ENCODE assay signal across 18 cellular contexts in genomic region chr10:48805848-48806247, GRCh38.
DNase-seq lines count a peak whose midpoint lies in the region; ATAC-seq, FAIRE-seq and TF ChIP-seq lines count a peak whose summit lies in the region.
"Had no signal": no experiment of that assay in that cellular context is flagged by ENCODE, and none has a peak within 500 bp of the region (broad histone marks: within the 10 kb centered on the region; RNA-seq: fewer than 3 reads in every experiment).

No MANE protein-coding gene starts in this region.

- peaks cover 0 to 14% (median 4%) of the 10 kb centered on the region in 11 experiments; a peak in 16 of 22 replicates for H3K9me3 ChIP-seq in BLaER1 treated with 17β-estradiol and CSF1 and Interleukin-3, amounts not matched to agents 10 nM and 100 nM (replicated peaks in 1 of 11)
- H3K9me3 ChIP-seq in left lung, result no peaks in the 10 kb centered on the region
- H3K9me3 ChIP-seq: tibial artery had no signal

- no peaks in the 10 kb centered on the region for H3K9me3 Mint-ChIP-seq in activated naive CD8-positive, alpha-beta T cell treated with anti-CD3 and anti-CD28 coated beads, Interleukin-2, amount 10 ng/mL, durations not matched to agents 7 days and 5 days
- H3K9me3 Mint-ChIP-seq in activated T-helper 17 cell treated with anti-CD3 and anti-CD28 coated beads, Interleukin-2, amount 50 U/mL, for 72 hours, result no peaks in the 10 kb centered on the region
- H3K9me3 Mint-ChIP-seq: immature natural killer cell had no signal

- no peaks in the 10 kb centered on the region for H4K20me1 ChIP-seq in BLaER1 treated with 17β-estradiol and CSF1 and Interleukin-3, amounts not matched to agents 10 nM and 100 nM

- H3K9ac ChIP-seq in BLaER1 treated with 17β-estradiol and CSF1 and Interleukin-3, amounts not matched to agents 10 nM and 100 nM, result no peak overlapping the region

- H3K27ac ChIP-seq in BLaER1 treated with 17β-estradiol and CSF1 and Interleukin-3, amounts not matched to agents 10 nM and 100 nM, result no peak overlapping the region
- H3K27ac ChIP-seq in left lung, result no peak overlapping the region
- H3K27ac ChIP-seq: cardiac muscle cell, VCaP had no signal

- no peak for TF ChIP-seq POLR2A in erythroblast (IDR thresholded peaks at IDR 0.05; ENCODE audit: low read length)

- H3K27me3 ChIP-seq in BLaER1 treated with 17β-estradiol and CSF1 and Interleukin-3, amounts not matched to agents 10 nM and 100 nM, result no peaks in the 10 kb centered on the region
- H3K27me3 ChIP-seq in left lung, result no peaks in the 10 kb centered on the region
- H3K27me3 ChIP-seq: cardiac muscle cell, tibial artery had no signal

- peaks cover 65% of the 10 kb centered on the region for H3K4me1 Mint-ChIP-seq in activated naive CD8-positive, alpha-beta T cell treated with anti-CD3 and anti-CD28 coated beads, Interleukin-2, amount 10 ng/mL, durations not matched to agents 7 days and 5 days
- H3K4me1 Mint-ChIP-seq in activated T-helper 17 cell treated with anti-CD3 and anti-CD28 coated beads, Interleukin-2, amount 50 U/mL, for 72 hours, result no peaks in the 10 kb centered on the region

- POLR2A ChIA-PET in activated naive CD8-positive, alpha-beta T cell treated with anti-CD3 and anti-CD28 coated beads, Interleukin-2, amount 10 ng/mL, durations not matched to agents 7 days and 5 days (lab: Charles Lee), result no interaction called here

- no peak for TF ChIP-seq CTCF in left lung (IDR thresholded peaks at IDR 0.05)

- intact Hi-C loops in left lung (cut with DNase I) (no loop called here), sciatic nerve (cut with DNase I) (no loop called here)

- H3K4me1 ChIP-seq in BLaER1 treated with 17β-estradiol and CSF1 and Interleukin-3, amounts not matched to agents 10 nM and 100 nM, result peaks cover 47 to 58% (median 57%) of the 10 kb centered on the region in 10 experiments
- H3K4me1 ChIP-seq in left lung, result peaks cover 4 to 37% of the 10 kb centered on the region in 2 donors

- peak; percentile 41 for ATAC-seq in activated naive CD8-positive, alpha-beta T cell treated with anti-CD3 and anti-CD28 coated beads, Interleukin-2, amount 10 ng/mL, durations not matched to agents 7 days and 5 days (ENCODE audit: low read depth)
- ATAC-seq in left lung (peak; percentile 56), sciatic nerve (peak; percentile 91), GM21528 (IDR thresholded peaks at IDR 0.05; ENCODE audit: low FRiP score, unreplicated experiment) (no peak)
- ATAC-seq in activated T-helper 17 cell treated with anti-CD3 and anti-CD28 coated beads, Interleukin-2, amount 50 U/mL, for 72 hours (replicated peaks), result no peak

- H3K4me3 ChIP-seq in BLaER1 treated with 17β-estradiol and CSF1 and Interleukin-3, amounts not matched to agents 10 nM and 100 nM, result no peak overlapping the region
- no peak overlapping the region for H3K4me3 ChIP-seq in left lung
- H3K4me3 ChIP-seq: cardiac muscle cell, tibial artery had no signal

- peaks cover 3% of the 10 kb centered on the region for H3K36me3 Mint-ChIP-seq in activated naive CD8-positive, alpha-beta T cell treated with anti-CD3 and anti-CD28 coated beads, Interleukin-2, amount 10 ng/mL, durations not matched to agents 7 days and 5 days
- H3K36me3 Mint-ChIP-seq in activated T-helper 17 cell treated with anti-CD3 and anti-CD28 coated beads, Interleukin-2, amount 50 U/mL, for 72 hours (ENCODE audit: low read depth), result no peaks in the 10 kb centered on the region
- H3K36me3 Mint-ChIP-seq: immature natural killer cell had no signal

- no peak for FAIRE-seq in frontal cortex (lab: Jason Lieb, UNC)
- FAIRE-seq: GM18507 had no signal

- no peaks in the 10 kb centered on the region for H3K27me3 Mint-ChIP-seq in activated naive CD8-positive, alpha-beta T cell treated with anti-CD3 and anti-CD28 coated beads, Interleukin-2, amount 10 ng/mL, durations not matched to agents 7 days and 5 days
- H3K27me3 Mint-ChIP-seq in activated T-helper 17 cell treated with anti-CD3 and anti-CD28 coated beads, Interleukin-2, amount 50 U/mL, for 72 hours, result peaks cover 6% of the 10 kb centered on the region

- peak overlapping the region; percentile 83 for H3K27ac Mint-ChIP-seq in activated naive CD8-positive, alpha-beta T cell treated with anti-CD3 and anti-CD28 coated beads, Interleukin-2, amount 10 ng/mL, durations not matched to agents 7 days and 5 days
- H3K27ac Mint-ChIP-seq in activated T-helper 17 cell treated with anti-CD3 and anti-CD28 coated beads, Interleukin-2, amount 50 U/mL, for 72 hours, result no peak overlapping the region
- H3K27ac Mint-ChIP-seq: immature natural killer cell had no signal

- peak overlapping the region; percentile 59 for H3K4me3 Mint-ChIP-seq in activated naive CD8-positive, alpha-beta T cell treated with anti-CD3 and anti-CD28 coated beads, Interleukin-2, amount 10 ng/mL, durations not matched to agents 7 days and 5 days
- H3K4me3 Mint-ChIP-seq in activated T-helper 17 cell treated with anti-CD3 and anti-CD28 coated beads, Interleukin-2, amount 50 U/mL, for 72 hours, result no peak overlapping the region

- H3K36me3 ChIP-seq in BLaER1 treated with 17β-estradiol and CSF1 and Interleukin-3, amounts not matched to agents 10 nM and 100 nM, result peaks cover 0 to 98% (median 53%) of the 10 kb centered on the region in 11 experiments; a peak in 17 of 22 replicates
- H3K36me3 ChIP-seq in left lung, result peaks cover 0 to 9% of the 10 kb centered on the region in 2 donors
- H3K36me3 ChIP-seq: cardiac muscle cell, tibial artery had no signal

- H3K4me2 ChIP-seq in BLaER1 treated with 17β-estradiol and CSF1 and Interleukin-3, amounts not matched to agents 10 nM and 100 nM, result peak overlapping the region in 8 of 11 experiments; percentile 55 to 78 (median 66); a peak in 17 of 22 replicates

- DNase-seq in activated naive CD8-positive, alpha-beta T cell treated with anti-CD3 and anti-CD28 coated beads, Interleukin-2, amount 10 ng/mL, durations not matched to agents 7 days and 5 days, result no peak
- DNase-seq in left lung (no peak), sciatic nerve (ENCODE audit: low spot score) (no peak), erythroblast (lab: John Stamatoyannopoulos, UW) (no peak), frontal cortex (ENCODE audit: low spot score in 2 of 2) (no peak)
- DNase-seq: activated CD8-positive, alpha-beta memory T cell treated with anti-CD3 and anti-CD28 coated beads for 24 hours; activated effector memory CD4-positive, alpha-beta T cell treated with anti-CD3 and anti-CD28 coated beads, Interleukin-2, amount 50 U/mL, for 16 hours; foreskin melanocyte; immature natural killer cell; NCI-H1694 treated with DMSO at 0.1 percent for 48 hours; NCI-H510A treated with DMSO at 0.1 percent for 48 hours had no signal

Comparison
In these comparisons a context has a peak if more than half of its experiments do, and no peak if none do; other contexts are left out.
1. ATAC-seq: peak in activated naive CD8-positive, alpha-beta T cell treated with anti-CD3 and anti-CD28 coated beads, Interleukin-2, amount 10 ng/mL, durations not matched to agents 7 days and 5 days (single experiment), left lung (single experiment) and sciatic nerve (single experiment); none in activated T-helper 17 cell treated with anti-CD3 and anti-CD28 coated beads, Interleukin-2, amount 50 U/mL, for 72 hours (single experiment) and GM21528 (single experiment).